In genomic region chr3:183085634-183086390, GRCh38 we compare ENCODE assay signal across 9 cellular contexts. TPM values are rescaled to one million over a fixed set of nuclear protein-coding genes. Genes with fewer than 3 reads are reported as not detected.
DNase-seq lines count a peak whose midpoint lies in the region; ATAC-seq and TF ChIP-seq lines count a peak whose summit lies in the region.
"Had no signal": no experiment of that assay in that cellular context is flagged by ENCODE, and none has a peak within 500 bp of the region (broad histone marks: within the 10 kb centered on the region; RNA-seq: fewer than 3 reads in every experiment).

No MANE protein-coding gene starts in this region.

- no peaks in the 10 kb centered on the region for H4K20me1 ChIP-seq in OCI-LY3 (ENCODE audit: insufficient read depth, low read length)

- H3K27ac ChIP-seq in 22Rv1 (no peak overlapping the region), OCI-LY3 (ENCODE audit: low read length) (no peak overlapping the region)

- H3K4me1 Mint-ChIP-seq in natural killer cell = peaks cover 6 to 13% of the 10 kb centered on the region in 2 donors
- no peaks in the 10 kb centered on the region for H3K4me1 Mint-ChIP-seq in activated T-helper 17 cell treated with anti-CD3 and anti-CD28 coated beads, Interleukin-2, amount 50 U/mL, for 72 hours

- no peaks in the 10 kb centered on the region for H3K27me3 ChIP-seq in OCI-LY3 (ENCODE audit: low read depth, low read length)

- no peaks in the 10 kb centered on the region for H3K9me3 ChIP-seq in OCI-LY3 (ENCODE audit: insufficient read depth, low read length)

- H3K27me3 Mint-ChIP-seq in natural killer cell (ENCODE audit: low read depth in 2 of 2) = no peaks in the 10 kb centered on the region
- no peaks in the 10 kb centered on the region for H3K27me3 Mint-ChIP-seq in activated T-helper 17 cell treated with anti-CD3 and anti-CD28 coated beads, Interleukin-2, amount 50 U/mL, for 72 hours

- no peak for ATAC-seq in HG03045 (IDR thresholded peaks at IDR 0.05; ENCODE audit: unreplicated experiment)
- no peak for ATAC-seq in natural killer cell
- ATAC-seq in activated T-helper 17 cell treated with anti-CD3 and anti-CD28 coated beads, Interleukin-2, amount 50 U/mL, for 72 hours (replicated peaks) = no peak

- H3K4me3 ChIP-seq in OCI-LY3 (ENCODE audit: low read length) = no peak overlapping the region
- no peak overlapping the region for H3K4me3 ChIP-seq in fibroblast of pulmonary artery (replicated peaks; ENCODE audit: low read depth, low read length)

- peaks cover 50% of the 10 kb centered on the region for H3K36me3 ChIP-seq in OCI-LY3 (replicated peaks; ENCODE audit: low read depth, low read length)

- no peaks in the 10 kb centered on the region for H3K9me3 Mint-ChIP-seq in natural killer cell
- H3K9me3 Mint-ChIP-seq in activated T-helper 17 cell treated with anti-CD3 and anti-CD28 coated beads, Interleukin-2, amount 50 U/mL, for 72 hours = no peaks in the 10 kb centered on the region

- H3K4me1 ChIP-seq in OCI-LY3 (ENCODE audit: low read length) = no peaks in the 10 kb centered on the region

- no peak overlapping the region for H3K4me3 Mint-ChIP-seq in natural killer cell
- no peak overlapping the region for H3K4me3 Mint-ChIP-seq in activated T-helper 17 cell treated with anti-CD3 and anti-CD28 coated beads, Interleukin-2, amount 50 U/mL, for 72 hours

- no peak overlapping the region for H3K9ac ChIP-seq in OCI-LY3 (ENCODE audit: low read length)

- TF ChIP-seq CTCF in 22Rv1 (IDR thresholded peaks at IDR 0.05) = peak; percentile 67
- peak; percentile 60 for TF ChIP-seq CTCF in OCI-LY3 (IDR thresholded peaks at IDR 0.05; ENCODE audit: low read depth, low read length)
- TF ChIP-seq CTCF in fibroblast of pulmonary artery (IDR thresholded peaks at IDR 0.05; ENCODE audit: low read length, missing control alignments) = peak; percentile 37
- no peak for TF ChIP-seq CTCF in natural killer cell (IDR thresholded peaks at IDR 0.05)

- no peak overlapping the region for H3K4me2 ChIP-seq in OCI-LY3 (ENCODE audit: low read length)

- no peaks in the 10 kb centered on the region for H3K79me2 ChIP-seq in OCI-LY3 (ENCODE audit: low read length)

- intact Hi-C loops in natural killer cell (cut with micrococcal nuclease) = no loop called here

- peak; percentile 29 for DNase-seq in EL
- DNase-seq in fibroblast of pulmonary artery (ENCODE audit: low read depth) = peak; percentile 27
- DNase-seq in effector CD8-positive, alpha-beta T cell (lab: John Stamatoyannopoulos, UW) = no peak
- no peak for DNase-seq in natural killer cell
- DNase-seq: T1000 had no signal

- peaks cover 23% of the 10 kb centered on the region for H3K36me3 Mint-ChIP-seq in natural killer cell
- peaks cover 98% of the 10 kb centered on the region for H3K36me3 Mint-ChIP-seq in activated T-helper 17 cell treated with anti-CD3 and anti-CD28 coated beads, Interleukin-2, amount 50 U/mL, for 72 hours (ENCODE audit: low read depth)

- no peak overlapping the region for H2AFZ ChIP-seq in OCI-LY3 (ENCODE audit: low read depth, low read length)

- no peak overlapping the region for H3K27ac Mint-ChIP-seq in natural killer cell
- H3K27ac Mint-ChIP-seq in activated T-helper 17 cell treated with anti-CD3 and anti-CD28 coated beads, Interleukin-2, amount 50 U/mL, for 72 hours = no peak overlapping the region

RNA-seq across cellular contexts. Expression of gene MCCC1, which starts 13.5 kb away (rescaled TPM):
- 10 to 100 TPM; 18.4 to 23.0 (median 21.7) TPM for total RNA-seq in natural killer cell
- 10 to 100 TPM; 30.7 to 30.9 TPM for total RNA-seq in activated T-helper 17 cell treated with anti-CD3 and anti-CD28 coated beads, Interleukin-2, amount 50 U/mL, for 72 hours

Comparison
In these comparisons a context has a peak if more than half of its experiments do, and no peak if none do; other contexts are left out.
1. DNase-seq: peak in EL (single experiment) and fibroblast of pulmonary artery (single experiment); none in effector CD8-positive, alpha-beta T cell (single experiment) and natural killer cell (single experiment).